8 cellular contexts compared by ENCODE assay signal in genomic region chr19:17539288-17540117, GRCh38. TPM values are rescaled to one million over a fixed set of nuclear protein-coding genes. Genes with fewer than 3 reads are reported as not detected.
DNase-seq lines count a peak whose midpoint lies in the region; ATAC-seq and TF ChIP-seq lines count a peak whose summit lies in the region.

No MANE protein-coding gene starts in this region.

- no peak for TF ChIP-seq CTCF in BE2C (IDR thresholded peaks at IDR 0.05; ENCODE audit: low read depth, low read length)
- peak; percentile 42 for TF ChIP-seq CTCF in neural progenitor cell (IDR thresholded peaks at IDR 0.05)

- H3K27me3 Mint-ChIP-seq in neural progenitor cell (ENCODE audit: insufficient read depth, low read depth): peaks cover 18% of the 10 kb centered on the region
- H3K27me3 Mint-ChIP-seq in stimulated activated naive CD8-positive, alpha-beta T cell treated with anti-CD3 and anti-CD28 coated beads, Interleukin-15, Interleukin-2, amounts not matched to agents 100 ng/mL and 50 ng/mL, for 24 hours: peaks cover 6% of the 10 kb centered on the region

- ATAC-seq in GM21529 (IDR thresholded peaks at IDR 0.05; ENCODE audit: unreplicated experiment): peak; percentile 77

- no peaks in the 10 kb centered on the region for H3K36me3 Mint-ChIP-seq in neural progenitor cell
- no peaks in the 10 kb centered on the region for H3K36me3 Mint-ChIP-seq in stimulated activated naive CD8-positive, alpha-beta T cell treated with anti-CD3 and anti-CD28 coated beads, Interleukin-15, Interleukin-2, amounts not matched to agents 100 ng/mL and 50 ng/mL, for 24 hours (ENCODE audit: low read depth)

- H3K9me3 Mint-ChIP-seq in neural progenitor cell: no peaks in the 10 kb centered on the region
- H3K9me3 Mint-ChIP-seq in stimulated activated naive CD8-positive, alpha-beta T cell treated with anti-CD3 and anti-CD28 coated beads, Interleukin-15, Interleukin-2, amounts not matched to agents 100 ng/mL and 50 ng/mL, for 24 hours: no peaks in the 10 kb centered on the region

- H3K4me2 ChIP-seq in neural progenitor cell: peak overlapping the region; percentile 88

- peaks cover 3% of the 10 kb centered on the region for H4K20me1 ChIP-seq in neural progenitor cell (ENCODE audit: low read depth)

- peak overlapping the region; percentile 87 for H3K4me3 Mint-ChIP-seq in neural progenitor cell
- peak overlapping the region; percentile 82 for H3K4me3 Mint-ChIP-seq in stimulated activated naive CD8-positive, alpha-beta T cell treated with anti-CD3 and anti-CD28 coated beads, Interleukin-15, Interleukin-2, amounts not matched to agents 100 ng/mL and 50 ng/mL, for 24 hours

- H3K27ac ChIP-seq in SJCRH30: peak overlapping the region; percentile 41
- H3K27ac ChIP-seq in neural progenitor cell: no peak overlapping the region

- H2AFZ ChIP-seq in neural progenitor cell (replicated peaks): peak overlapping the region; percentile 80

- H3K4me1 ChIP-seq in BE2C (peaks cover 3% of the 10 kb centered on the region; the same call in 1 of the 2 replicates), SJCRH30 (no peaks in the 10 kb centered on the region), neural progenitor cell (no peaks in the 10 kb centered on the region)

- H3K27me3 ChIP-seq in BE2C (peaks cover 7% of the 10 kb centered on the region), SJCRH30 (no peaks in the 10 kb centered on the region), neural progenitor cell (peaks cover 23% of the 10 kb centered on the region)

- H3K36me3 ChIP-seq in BE2C (no peaks in the 10 kb centered on the region; the same call in 1 of the 2 replicates), SJCRH30 (no peaks in the 10 kb centered on the region), neural progenitor cell (no peaks in the 10 kb centered on the region)

- no peaks in the 10 kb centered on the region for H3K79me2 ChIP-seq in neural progenitor cell (ENCODE audit: low read depth)

- peaks cover 5% of the 10 kb centered on the region for H3K9me3 ChIP-seq in BE2C
- peaks cover 3% of the 10 kb centered on the region; the same call in 1 of the 2 replicates for H3K9me3 ChIP-seq in SJCRH30 (replicated peaks)
- no peaks in the 10 kb centered on the region for H3K9me3 ChIP-seq in neural progenitor cell (ENCODE audit: low read depth)

- H3K4me1 Mint-ChIP-seq in neural progenitor cell: peaks cover 17% of the 10 kb centered on the region
- H3K4me1 Mint-ChIP-seq in stimulated activated naive CD8-positive, alpha-beta T cell treated with anti-CD3 and anti-CD28 coated beads, Interleukin-15, Interleukin-2, amounts not matched to agents 100 ng/mL and 50 ng/mL, for 24 hours (ENCODE audit: low read depth): peaks cover 11% of the 10 kb centered on the region

- H3K4me3 ChIP-seq in BE2C (ENCODE audit: low read depth, low read length) (peak overlapping the region; percentile 58), SJCRH30 (peak overlapping the region; percentile 54), neural progenitor cell (peak overlapping the region; percentile 58)

- DNase-seq in BE2C: peak; percentile 100
- peak; percentile 98 for DNase-seq in MV-4-11 (lab: John Stamatoyannopoulos, UW)
- peak; percentile 100 for DNase-seq in SJCRH30
- DNase-seq in activated gamma-delta T cell treated with anti-CD3 and anti-CD28 coated beads, Interleukin-2, amount 50 U/mL, for 16 hours (ENCODE audit: low read depth): peak; percentile 96
- peak; percentile 93 for DNase-seq in foreskin melanocyte
- peak; percentile 98 for DNase-seq in neural progenitor cell (ENCODE audit: low spot score)

- no peak overlapping the region for H3K9ac ChIP-seq in neural progenitor cell

- H3F3A ChIP-seq in neural progenitor cell (ENCODE audit: low read depth): peaks cover 26% of the 10 kb centered on the region

- peak overlapping the region; percentile 33 for H3K27ac Mint-ChIP-seq in neural progenitor cell
- H3K27ac Mint-ChIP-seq in stimulated activated naive CD8-positive, alpha-beta T cell treated with anti-CD3 and anti-CD28 coated beads, Interleukin-15, Interleukin-2, amounts not matched to agents 100 ng/mL and 50 ng/mL, for 24 hours: no peak overlapping the region

RNA-seq across cellular contexts. Expression of gene COLGALT1, which starts 15.9 kb away (rescaled TPM):
- polyA plus RNA-seq in BE2C (2012; ENCODE audit: insufficient read depth, insufficient read length, low read depth): 86.8 TPM
- total RNA-seq in SJCRH30 (2014; rRNA removed; shearing (Covaris generic)): 115 and 117 TPM in 2 replicates
- total RNA-seq in neural progenitor cell (ENCODE audit: low replicate concordance): 38.4 and 60.3 TPM in 2 replicates

RNA-seq across cellular contexts. Expression of gene PGLS, which starts 28.1 kb away (rescaled TPM):
- 9.4 TPM for polyA plus RNA-seq in BE2C (2012; ENCODE audit: insufficient read depth, insufficient read length, low read depth)
- 32.9 and 33.3 TPM in 2 replicates for total RNA-seq in SJCRH30 (2014; rRNA removed; shearing (Covaris generic))
- total RNA-seq in neural progenitor cell (ENCODE audit: low replicate concordance): 22.8 and 86.0 TPM in 2 replicates
